Comparison of ENCODE assay signal across 1 cellular context in genomic region chr17:49495842-49496182, GRCh38.
TF ChIP-seq lines count a peak whose summit lies in the region.

No MANE protein-coding gene starts in this region.

TF ChIP-seq in HCT116, 20 proteins besides CTCF, POLR2A, EP300 and RAD21 (continued from another document):
- no peak for TF ChIP-seq REST (IDR thresholded peaks at IDR 0.05; ENCODE audit: low read depth)
- no peak for TF ChIP-seq ZNF274 (IDR thresholded peaks at IDR 0.05; ENCODE audit: low read depth, low read length)
- TF ChIP-seq EZH2phosphoT487 (IDR thresholded peaks at IDR 0.05; ENCODE audit: borderline replicate concordance), result no peak
